Comparison of ENCODE assay signal across 13 cellular contexts in the genomic region with DNA sequence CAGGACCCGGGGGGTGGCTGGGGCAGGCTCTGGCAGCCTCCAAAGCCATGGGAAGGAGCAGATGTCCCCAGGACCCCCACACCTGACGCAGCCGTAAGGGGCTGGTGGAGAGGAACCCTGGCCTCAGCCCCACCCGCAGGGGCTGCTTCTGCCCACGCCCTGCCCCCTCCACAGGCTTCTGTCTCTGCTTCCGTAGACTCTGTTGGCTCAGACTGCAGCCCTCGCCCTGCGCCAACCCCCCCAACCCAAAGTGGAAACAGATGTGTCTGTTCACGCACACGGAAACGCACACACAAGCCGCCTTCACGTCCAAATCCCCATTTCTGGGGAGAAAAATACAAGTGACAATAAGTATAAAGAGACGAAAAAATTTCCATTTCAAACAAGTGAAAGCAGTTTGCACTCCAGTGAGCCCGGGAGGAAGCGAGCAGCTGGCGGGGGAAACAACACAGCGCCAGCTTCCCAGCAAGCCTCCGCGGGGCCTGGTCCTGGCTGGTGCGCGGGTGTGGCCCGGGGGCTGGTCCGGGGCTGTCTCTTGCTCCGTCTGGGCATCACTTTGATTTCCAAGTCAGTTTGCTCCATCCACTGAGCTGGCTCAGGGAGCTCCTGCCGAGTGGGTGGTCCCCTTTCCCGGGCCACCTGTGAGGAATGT. TPM values are rescaled to one million over a fixed set of nuclear protein-coding genes. Genes with fewer than 3 reads are reported as not detected.
DNase-seq lines count a peak whose midpoint lies in the region; ATAC-seq and TF ChIP-seq lines count a peak whose summit lies in the region.
"Had no signal": no experiment of that assay in that cellular context is flagged by ENCODE, and none has a peak within 500 bp of the region (broad histone marks: within the 10 kb centered on the region; RNA-seq: fewer than 3 reads in every experiment).

No MANE protein-coding gene starts in this region.

- no peak for TF ChIP-seq EP300 in gastroesophageal sphincter (IDR thresholded peaks at IDR 0.05)

- H3K4me3 Mint-ChIP-seq in effector memory CD8-positive, alpha-beta T cell, result peak overlapping the region in 1 of 2 donors; percentile 42
- H3K4me3 Mint-ChIP-seq in stimulated activated memory B cell treated with anti-CD40 and anti-IgM and Interleukin-4, amounts not matched to agents 10 μg/mL and 1 μg/mL and 100 μg/mL, for 72 hours, result no peak overlapping the region
- H3K4me3 Mint-ChIP-seq: activated CD4-positive, alpha-beta memory T cell treated with anti-CD3 and anti-CD28 coated beads, Interleukin-2, amount 10 ng/mL, durations not matched to agents 7 days and 5 days had no signal

- H3K27me3 Mint-ChIP-seq in effector memory CD8-positive, alpha-beta T cell, result peaks cover 21 to 46% of the 10 kb centered on the region in 2 donors
- H3K27me3 Mint-ChIP-seq in stimulated activated memory B cell treated with anti-CD40 and anti-IgM and Interleukin-4, amounts not matched to agents 10 μg/mL and 1 μg/mL and 100 μg/mL, for 72 hours, result peaks cover 75% of the 10 kb centered on the region

- H3K4me2 ChIP-seq in BLaER1 treated with 17β-estradiol and CSF1 and Interleukin-3, amounts not matched to agents 10 nM and 100 nM, result peak overlapping the region; percentile 79 to 98 (median 90)

- no peaks in the 10 kb centered on the region for H3K9me3 Mint-ChIP-seq in effector memory CD8-positive, alpha-beta T cell
- H3K9me3 Mint-ChIP-seq in stimulated activated memory B cell treated with anti-CD40 and anti-IgM and Interleukin-4, amounts not matched to agents 10 μg/mL and 1 μg/mL and 100 μg/mL, for 72 hours, result no peaks in the 10 kb centered on the region
- H3K9me3 Mint-ChIP-seq: activated CD4-positive, alpha-beta memory T cell treated with anti-CD3 and anti-CD28 coated beads, Interleukin-2, amount 10 ng/mL, durations not matched to agents 7 days and 5 days had no signal

- ATAC-seq in gastroesophageal sphincter (peak; percentile 20), psoas muscle (peak in 2 of 4 donors; percentile 3 to 28), HG03460 (IDR thresholded peaks at IDR 0.05; ENCODE audit: unreplicated experiment) (no peak)
- no peak for ATAC-seq in effector memory CD8-positive, alpha-beta T cell (replicated peaks)
- no peak for ATAC-seq in stimulated activated memory B cell treated with anti-CD40 and anti-IgM and Interleukin-4, amounts not matched to agents 10 μg/mL and 1 μg/mL and 100 μg/mL, for 72 hours

- H3K4me1 ChIP-seq in BLaER1 treated with 17β-estradiol and CSF1 and Interleukin-3, amounts not matched to agents 10 nM and 100 nM, result peaks cover 28 to 82% (median 76%) of the 10 kb centered on the region in 10 experiments
- H3K4me1 ChIP-seq in gastroesophageal sphincter, result peaks cover 0 to 19% (median 5%) of the 10 kb centered on the region in 3 donors
- peaks cover 6% of the 10 kb centered on the region for H3K4me1 ChIP-seq in psoas muscle
- H3K4me1 ChIP-seq: colonic mucosa had no signal

- H4K20me1 ChIP-seq in BLaER1 treated with 17β-estradiol and CSF1 and Interleukin-3, amounts not matched to agents 10 nM and 100 nM, result no peaks in the 10 kb centered on the region

- intact Hi-C loops in psoas muscle (cut with DNase I), result no loop called here

- peak overlapping the region in 9 of 10 experiments; percentile 4 to 61 (median 30); a peak in 15 of 20 replicates for H3K4me3 ChIP-seq in BLaER1 treated with 17β-estradiol and CSF1 and Interleukin-3, amounts not matched to agents 10 nM and 100 nM
- peak overlapping the region in 1 of 2 donors; percentile 37 for H3K4me3 ChIP-seq in gastroesophageal sphincter
- H3K4me3 ChIP-seq in psoas muscle, result peak overlapping the region; percentile 13
- H3K4me3 ChIP-seq: colonic mucosa, lung had no signal

- H3K36me3 Mint-ChIP-seq in effector memory CD8-positive, alpha-beta T cell (ENCODE audit: insufficient read depth), result no peaks in the 10 kb centered on the region
- H3K36me3 Mint-ChIP-seq in stimulated activated memory B cell treated with anti-CD40 and anti-IgM and Interleukin-4, amounts not matched to agents 10 μg/mL and 1 μg/mL and 100 μg/mL, for 72 hours, result no peaks in the 10 kb centered on the region

- peak overlapping the region; percentile 28 to 84 (median 73); a peak in 20 of 22 replicates for H3K27ac ChIP-seq in BLaER1 treated with 17β-estradiol and CSF1 and Interleukin-3, amounts not matched to agents 10 nM and 100 nM
- peak overlapping the region in 2 of 4 donors; percentile 24 to 63 for H3K27ac ChIP-seq in gastroesophageal sphincter
- H3K27ac ChIP-seq in psoas muscle, result no peak overlapping the region
- H3K27ac ChIP-seq: colonic mucosa, HL-60 had no signal

- WGBS in gastroesophageal sphincter (ENCODE audit: low coverage in 1 of 2), 2 donors, result 27 to 100% methylated on average over 1 to 8 of the region's 27 CpGs
- 27 to 44% (median 36%) methylated on average over 24 to 27 of the region's 27 CpGs for WGBS in psoas muscle, 3 donors

- no peaks in the 10 kb centered on the region for H3K9me3 ChIP-seq in BLaER1 treated with 17β-estradiol and CSF1 and Interleukin-3, amounts not matched to agents 10 nM and 100 nM (replicated peaks in 1 of 11)
- no peaks in the 10 kb centered on the region for H3K9me3 ChIP-seq in gastroesophageal sphincter
- H3K9me3 ChIP-seq in psoas muscle, result no peaks in the 10 kb centered on the region
- H3K9me3 ChIP-seq: colonic mucosa had no signal

- TF ChIP-seq CTCF in gastroesophageal sphincter (IDR thresholded peaks at IDR 0.05) (no peak), psoas muscle (IDR thresholded peaks at IDR 0.05) (no peak)

- no peak for TF ChIP-seq POLR2A in gastroesophageal sphincter (IDR thresholded peaks at IDR 0.05)

- no peaks in the 10 kb centered on the region for H3K36me3 ChIP-seq in BLaER1 treated with 17β-estradiol and CSF1 and Interleukin-3, amounts not matched to agents 10 nM and 100 nM
- no peaks in the 10 kb centered on the region for H3K36me3 ChIP-seq in gastroesophageal sphincter
- no peaks in the 10 kb centered on the region for H3K36me3 ChIP-seq in psoas muscle (ENCODE audit: insufficient read depth in 1 of 2, low read depth in 1 of 2)
- H3K36me3 ChIP-seq: colonic mucosa had no signal

- H3K9ac ChIP-seq in BLaER1 treated with 17β-estradiol and CSF1 and Interleukin-3, amounts not matched to agents 10 nM and 100 nM, result peak overlapping the region; percentile 27 to 77 (median 66); a peak in 20 of 22 replicates

- H3K27ac Mint-ChIP-seq in effector memory CD8-positive, alpha-beta T cell, result peak overlapping the region in 1 of 2 donors; percentile 20
- H3K27ac Mint-ChIP-seq in stimulated activated memory B cell treated with anti-CD40 and anti-IgM and Interleukin-4, amounts not matched to agents 10 μg/mL and 1 μg/mL and 100 μg/mL, for 72 hours, result no peak overlapping the region
- H3K27ac Mint-ChIP-seq: activated CD4-positive, alpha-beta memory T cell treated with anti-CD3 and anti-CD28 coated beads, Interleukin-2, amount 10 ng/mL, durations not matched to agents 7 days and 5 days had no signal

- peaks cover 8 to 11% of the 10 kb centered on the region in 2 donors for H3K4me1 Mint-ChIP-seq in effector memory CD8-positive, alpha-beta T cell (ENCODE audit: low read depth in 2 of 2)
- H3K4me1 Mint-ChIP-seq in stimulated activated memory B cell treated with anti-CD40 and anti-IgM and Interleukin-4, amounts not matched to agents 10 μg/mL and 1 μg/mL and 100 μg/mL, for 72 hours, result peaks cover 12% of the 10 kb centered on the region
- H3K4me1 Mint-ChIP-seq: activated CD4-positive, alpha-beta memory T cell treated with anti-CD3 and anti-CD28 coated beads, Interleukin-2, amount 10 ng/mL, durations not matched to agents 7 days and 5 days had no signal

- DNase-seq in RPMI7951 (ENCODE audit: low read depth) (peak; percentile 5), psoas muscle (peak; percentile 37 to 56), NCI-H1436 treated with DMSO at 0.1 percent for 48 hours (lab: John Stamatoyannopoulos, UW) (no peak)
- DNase-seq in effector memory CD8-positive, alpha-beta T cell, result no peak
- DNase-seq: activated CD4-positive, alpha-beta memory T cell treated with anti-CD3 and anti-CD28 coated beads, Interleukin-2, amount 10 ng/mL, durations not matched to agents 7 days and 5 days; colonic mucosa; NCI-H524 treated with DMSO at 0.1 percent for 48 hours had no signal

- peaks cover 0 to 5% (median 0%) of the 10 kb centered on the region in 11 experiments; a peak in 2 of 22 replicates for H3K27me3 ChIP-seq in BLaER1 treated with 17β-estradiol and CSF1 and Interleukin-3, amounts not matched to agents 10 nM and 100 nM
- H3K27me3 ChIP-seq in gastroesophageal sphincter, result no peaks in the 10 kb centered on the region
- no peaks in the 10 kb centered on the region for H3K27me3 ChIP-seq in psoas muscle (ENCODE audit: insufficient read depth in 3 of 3, low read length in 2 of 3)
- H3K27me3 ChIP-seq: colonic mucosa had no signal

RNA-seq across cellular contexts. Expression of gene RXRA, which starts 32.6 kb away (rescaled TPM):
- total RNA-seq in RPMI7951 (2014; rRNA removed; shearing (Covaris generic)), result 3.5 and 5.1 TPM in 2 replicates
- 10 to 100 TPM; 45.1 to 78.9 (median 55.3) TPM for total RNA-seq in gastroesophageal sphincter
- 100 to 1,000 TPM in 3 of 4 donors, 10 to 100 TPM in 1; 84.3 to 192 (median 147) TPM for total RNA-seq in psoas muscle
- 100 to 1,000 TPM in 1 of 3 donors, 10 to 100 TPM in 2; 37.7 to 156 (median 76.4) TPM for polyA plus RNA-seq in psoas muscle

Comparison
In these comparisons a context has a peak if more than half of its experiments do, and no peak if none do; other contexts are left out.
1. DNase-seq: peak in RPMI7951 (single experiment) and psoas muscle (2 of 2); none in effector memory CD8-positive, alpha-beta T cell (0 of 3) and NCI-H1436 treated with DMSO at 0.1 percent for 48 hours (single experiment).